Comparison of ENCODE assay signal across 9 cellular contexts in genomic region chr18:79401494-79402208, GRCh38. TPM values are rescaled to one million over a fixed set of nuclear protein-coding genes. Genes with fewer than 3 reads are reported as not detected.
A peak's percentile ranks its signal among the peaks of the same experiment; 100 is the strongest.
DNase-seq lines count a peak whose midpoint lies in the region; ATAC-seq and TF ChIP-seq lines count a peak whose summit lies in the region.
"Had no signal": no experiment of that assay in that cellular context is flagged by ENCODE, and none has a peak within 500 bp of the region (broad histone marks: within the 10 kb centered on the region; RNA-seq: fewer than 3 reads in every experiment).

No MANE protein-coding gene starts in this region.

- DNase-seq in Karpas-422, result peak; percentile 59
- DNase-seq in effector memory CD4-positive, alpha-beta T cell, result no peak
- DNase-seq in neural crest cell (ENCODE audit: low read depth, low spot score), result no peak
- DNase-seq in DMS 273 treated with DMSO at 0.1 percent for 48 hours (lab: John Stamatoyannopoulos, UW), result no peak
- no peak for DNase-seq in NCI-H524 treated with DMSO at 0.1 percent for 48 hours (lab: John Stamatoyannopoulos, UW)
- no peak for DNase-seq in LoVo (ENCODE audit: low spot score)
- DNase-seq: NCI-H2227 treated with DMSO at 0.1 percent for 48 hours had no signal

- peaks cover 94% of the 10 kb centered on the region for H3K79me2 ChIP-seq in Karpas-422 (ENCODE audit: low read length)

- H3K4me1 ChIP-seq in BLaER1 treated with 17β-estradiol and CSF1 and Interleukin-3, amounts not matched to agents 10 nM and 100 nM, result peaks cover 88 to 91% (median 90%) of the 10 kb centered on the region in 10 experiments
- H3K4me1 ChIP-seq in Karpas-422 (ENCODE audit: low read length), result peaks cover 86% of the 10 kb centered on the region
- peaks cover 65% of the 10 kb centered on the region for H3K4me1 ChIP-seq in effector memory CD4-positive, alpha-beta T cell (ENCODE audit: control insufficient read depth, insufficient read depth, low read length, poor library complexity, severe bottlenecking)

- peak overlapping the region in 9 of 11 experiments; percentile 8 to 85 (median 65); a peak in 17 of 22 replicates for H3K27ac ChIP-seq in BLaER1 treated with 17β-estradiol and CSF1 and Interleukin-3, amounts not matched to agents 10 nM and 100 nM
- H3K27ac ChIP-seq in Karpas-422 (ENCODE audit: low read length), result peak overlapping the region; percentile 90
- peak overlapping the region; percentile 93 for H3K27ac ChIP-seq in effector memory CD4-positive, alpha-beta T cell (ENCODE audit: insufficient read depth, low read length, poor library complexity, severe bottlenecking)

- no peaks in the 10 kb centered on the region for H3K9me3 ChIP-seq in BLaER1 treated with 17β-estradiol and CSF1 and Interleukin-3, amounts not matched to agents 10 nM and 100 nM (replicated peaks in 1 of 11)
- H3K9me3 ChIP-seq in Karpas-422 (ENCODE audit: low read length), result no peaks in the 10 kb centered on the region
- H3K9me3 ChIP-seq in effector memory CD4-positive, alpha-beta T cell (ENCODE audit: control insufficient read depth, low read length), result no peaks in the 10 kb centered on the region

- no peak for TF ChIP-seq CTCF in neural crest cell (conservative IDR thresholded peaks at IDR 0.05)

- peaks cover 6 to 39% (median 24%) of the 10 kb centered on the region in 11 experiments; a peak in 17 of 22 replicates for H4K20me1 ChIP-seq in BLaER1 treated with 17β-estradiol and CSF1 and Interleukin-3, amounts not matched to agents 10 nM and 100 nM
- peaks cover 19% of the 10 kb centered on the region for H4K20me1 ChIP-seq in Karpas-422 (ENCODE audit: insufficient read depth, low read depth, low read length)

- H3K4me2 ChIP-seq in BLaER1 treated with 17β-estradiol and CSF1 and Interleukin-3, amounts not matched to agents 10 nM and 100 nM, result peak overlapping the region; percentile 90 to 100 (median 96)
- H3K4me2 ChIP-seq in Karpas-422 (ENCODE audit: low read depth, low read length, poor library complexity, severe bottlenecking), result peak overlapping the region; percentile 85

- peaks cover 42% of the 10 kb centered on the region for H3K4me1 Mint-ChIP-seq in neural crest cell

- H3K36me3 ChIP-seq in BLaER1 treated with 17β-estradiol and CSF1 and Interleukin-3, amounts not matched to agents 10 nM and 100 nM, result peaks cover 0 to 1% (median 0%) of the 10 kb centered on the region in 11 experiments; a peak in 1 of 22 replicates
- peaks cover 8% of the 10 kb centered on the region; the same call in 1 of the 2 replicates for H3K36me3 ChIP-seq in Karpas-422 (ENCODE audit: insufficient read depth, low read length)
- H3K36me3 ChIP-seq in effector memory CD4-positive, alpha-beta T cell (ENCODE audit: control insufficient read depth, insufficient read depth, low read length), result no peaks in the 10 kb centered on the region

- no peaks in the 10 kb centered on the region for H3K36me3 Mint-ChIP-seq in neural crest cell (ENCODE audit: low read depth)

- peaks cover 21 to 44% (median 34%) of the 10 kb centered on the region in 11 experiments for H3K27me3 ChIP-seq in BLaER1 treated with 17β-estradiol and CSF1 and Interleukin-3, amounts not matched to agents 10 nM and 100 nM
- no peaks in the 10 kb centered on the region for H3K27me3 ChIP-seq in Karpas-422 (ENCODE audit: low read length)
- no peaks in the 10 kb centered on the region for H3K27me3 ChIP-seq in effector memory CD4-positive, alpha-beta T cell (replicated peaks; ENCODE audit: control insufficient read depth, insufficient read depth, low read length, poor library complexity, severe bottlenecking)

- H3K9me3 Mint-ChIP-seq in neural crest cell, result peaks cover 5% of the 10 kb centered on the region

- no peak overlapping the region for H3K27ac Mint-ChIP-seq in neural crest cell (ENCODE audit: unreplicated experiment)

- peak overlapping the region; percentile 43 to 63 (median 51); a peak in 18 of 20 replicates for H3K4me3 ChIP-seq in BLaER1 treated with 17β-estradiol and CSF1 and Interleukin-3, amounts not matched to agents 10 nM and 100 nM
- H3K4me3 ChIP-seq in Karpas-422 (ENCODE audit: low read length), result peak overlapping the region; percentile 71
- H3K4me3 ChIP-seq in effector memory CD4-positive, alpha-beta T cell (ENCODE audit: insufficient read depth, low read depth, low read length, poor library complexity, severe bottlenecking), result peak overlapping the region; percentile 48

- no peak for ATAC-seq in GM19023 (IDR thresholded peaks at IDR 0.05; ENCODE audit: unreplicated experiment)

- no peaks in the 10 kb centered on the region for H3K9me2 ChIP-seq in Karpas-422 (replicated peaks; ENCODE audit: insufficient read depth, low read length)

- peak overlapping the region; percentile 86 for H3K4me3 Mint-ChIP-seq in neural crest cell

- no peak overlapping the region for H2AFZ ChIP-seq in Karpas-422 (ENCODE audit: low read length)

- H3K9ac ChIP-seq in BLaER1 treated with 17β-estradiol and CSF1 and Interleukin-3, amounts not matched to agents 10 nM and 100 nM, result peak overlapping the region; percentile 45 to 78 (median 67); a peak in 20 of 22 replicates
- H3K9ac ChIP-seq in Karpas-422 (ENCODE audit: low read length), result peak overlapping the region; percentile 81

- peaks cover 44% of the 10 kb centered on the region for H3K27me3 Mint-ChIP-seq in neural crest cell (ENCODE audit: low read depth)

RNA-seq across cellular contexts. Expression of gene NFATC1, which starts 5.9 kb away (rescaled TPM):
- total RNA-seq in Karpas-422 (2014; rRNA removed; shearing (Covaris generic); ENCODE audit: low replicate concordance), result 42.9 and 46.1 TPM in 2 replicates
- total RNA-seq in neural crest cell, result 2.2 and 2.4 TPM in 2 replicates

Comparison
In these comparisons a context has a peak if more than half of its experiments do, and no peak if none do; other contexts are left out.
1. RNA of gene NFATC1, which starts 5.9 kb away (total RNA-seq): 42.9 to 46.1 TPM in Karpas-422; 2.2 to 2.4 TPM in neural crest cell; every median in the first group is over 10 times any median in the second.
2. Peak in every context shown above with its lines, with median percentiles within 50 percentile points of each other: H3K27ac ChIP-seq and H3K4me3 ChIP-seq.